Comparison of ENCODE assay signal across 11 cellular contexts in genomic region chr12:52053570-52054209, GRCh38. TPM values are rescaled to one million over a fixed set of nuclear protein-coding genes. Genes with fewer than 3 reads are reported as not detected.
A peak's percentile ranks its signal among the peaks of the same experiment; 100 is the strongest.
DNase-seq lines count a peak whose midpoint lies in the region; ATAC-seq and TF ChIP-seq lines count a peak whose summit lies in the region.
"Had no signal": no experiment of that assay in that cellular context is flagged by ENCODE, and none has a peak within 500 bp of the region (broad histone marks: within the 10 kb centered on the region; RNA-seq: fewer than 3 reads in every experiment).

No MANE protein-coding gene starts in this region.

- peak overlapping the region; percentile 49 for H3K27ac Mint-ChIP-seq in stimulated activated naive CD8-positive, alpha-beta T cell treated with anti-CD3 and anti-CD28 coated beads, Interleukin-15, Interleukin-2, amounts not matched to agents 100 ng/mL and 50 ng/mL, for 24 hours

- no peaks in the 10 kb centered on the region for H3K9me3 Mint-ChIP-seq in stimulated activated naive CD8-positive, alpha-beta T cell treated with anti-CD3 and anti-CD28 coated beads, Interleukin-15, Interleukin-2, amounts not matched to agents 100 ng/mL and 50 ng/mL, for 24 hours

- H3K4me2 ChIP-seq in osteoblast (ENCODE audit: insufficient read depth, low read length) = peak overlapping the region; percentile 85

- H3K4me3 ChIP-seq in duodenal mucosa (ENCODE audit: low read depth in 1 of 2, low read length in 2 of 2) (peak overlapping the region; percentile 93 to 97), osteoblast (ENCODE audit: insufficient read depth, low read length) (peak overlapping the region; percentile 75), vagina (peak overlapping the region; percentile 35 to 53)

- H3K36me3 ChIP-seq in duodenal mucosa (ENCODE audit: control insufficient read depth in 1 of 2, insufficient read depth in 2 of 2, low read length in 2 of 2) (peaks cover 18 to 39% of the 10 kb centered on the region in 2 donors), osteoblast (ENCODE audit: insufficient read depth, low read length) (peaks cover 35% of the 10 kb centered on the region), vagina (peaks cover 0 to 23% of the 10 kb centered on the region in 2 donors)

- H3K27me3 Mint-ChIP-seq in stimulated activated naive CD8-positive, alpha-beta T cell treated with anti-CD3 and anti-CD28 coated beads, Interleukin-15, Interleukin-2, amounts not matched to agents 100 ng/mL and 50 ng/mL, for 24 hours = no peaks in the 10 kb centered on the region

- no peak for TF ChIP-seq POLR2A in vagina (IDR thresholded peaks at IDR 0.05)
- TF ChIP-seq POLR2A in erythroblast (IDR thresholded peaks at IDR 0.05; ENCODE audit: low read length) = no peak

- intact Hi-C loops in vagina (cut with DNase I) = loop anchor here (2.0 kb wide), 1 partner anchor 29 kb away; no protein-coding TSS in a partner anchor

- H3K79me2 ChIP-seq in osteoblast (ENCODE audit: insufficient read depth, low read length) = peaks cover 22% of the 10 kb centered on the region

- DNase-seq in stimulated activated naive CD8-positive, alpha-beta T cell treated with anti-CD3 and anti-CD28 coated beads, Interleukin-15, Interleukin-2, amounts not matched to agents 100 U/mL and 50 U/mL, for 24 hours = no peak
- DNase-seq in osteoblast (ENCODE audit: insufficient read length, low spot score, missing footprints) (no peak), vagina (ENCODE audit: extremely low spot score in 2 of 2) (no peak), GM10266 (ENCODE audit: extremely low spot score) (no peak), erythroblast (lab: John Stamatoyannopoulos, UW) (no peak)
- DNase-seq: Kasumi-1 had no signal

- H3K4me1 ChIP-seq in duodenal mucosa (ENCODE audit: control insufficient read depth in 1 of 2, insufficient read depth in 2 of 2, low read length in 2 of 2) (peaks cover 22 to 33% of the 10 kb centered on the region in 2 donors), osteoblast (ENCODE audit: insufficient read depth, low read length) (peaks cover 22% of the 10 kb centered on the region), vagina (peaks cover 24% of the 10 kb centered on the region)

- H3K4me3 Mint-ChIP-seq in stimulated activated naive CD8-positive, alpha-beta T cell treated with anti-CD3 and anti-CD28 coated beads, Interleukin-15, Interleukin-2, amounts not matched to agents 100 ng/mL and 50 ng/mL, for 24 hours = peak overlapping the region; percentile 99

- no peak for TF ChIP-seq CTCF in osteoblast (IDR thresholded peaks at IDR 0.05; ENCODE audit: extremely low read depth, low read depth, low read length)
- TF ChIP-seq CTCF in vagina (IDR thresholded peaks at IDR 0.05) = no peak
- TF ChIP-seq CTCF in GM10266 (IDR thresholded peaks at IDR 0.05; ENCODE audit: control insufficient read depth, insufficient read depth, low read depth, missing control alignments) = no peak

- peaks cover 8% of the 10 kb centered on the region for H4K20me1 ChIP-seq in osteoblast (ENCODE audit: insufficient read depth, low read length)

- H3K4me1 Mint-ChIP-seq in stimulated activated naive CD8-positive, alpha-beta T cell treated with anti-CD3 and anti-CD28 coated beads, Interleukin-15, Interleukin-2, amounts not matched to agents 100 ng/mL and 50 ng/mL, for 24 hours (ENCODE audit: low read depth) = peaks cover 19% of the 10 kb centered on the region

- H3K36me3 Mint-ChIP-seq in stimulated activated naive CD8-positive, alpha-beta T cell treated with anti-CD3 and anti-CD28 coated beads, Interleukin-15, Interleukin-2, amounts not matched to agents 100 ng/mL and 50 ng/mL, for 24 hours (ENCODE audit: low read depth) = peaks cover 54% of the 10 kb centered on the region

- no peaks in the 10 kb centered on the region for H3K27me3 ChIP-seq in duodenal mucosa (ENCODE audit: control insufficient read depth in 1 of 2, insufficient read depth in 2 of 2, low read length in 2 of 2)
- H3K27me3 ChIP-seq in osteoblast (ENCODE audit: insufficient read depth, low read length) = no peaks in the 10 kb centered on the region
- H3K27me3 ChIP-seq in vagina = no peaks in the 10 kb centered on the region

- no peak overlapping the region for H2AFZ ChIP-seq in osteoblast (ENCODE audit: low read length)

- no peak for ATAC-seq in stimulated activated naive CD8-positive, alpha-beta T cell treated with anti-CD3 and anti-CD28 coated beads, Interleukin-15, Interleukin-2, amounts not matched to agents 100 U/mL and 50 U/mL, for 24 hours
- no peak for ATAC-seq in GM21529 (IDR thresholded peaks at IDR 0.05; ENCODE audit: unreplicated experiment)
- ATAC-seq: Panc1 had no signal

- no peak overlapping the region for H3K27ac ChIP-seq in duodenal mucosa (ENCODE audit: low read depth, low read length)
- peak overlapping the region; percentile 87 for H3K27ac ChIP-seq in osteoblast (ENCODE audit: low read depth, low read length)
- H3K27ac ChIP-seq in vagina = peak overlapping the region; percentile 99

- H3K9me3 ChIP-seq in duodenal mucosa (ENCODE audit: control insufficient read depth in 1 of 2, low read length in 2 of 2) (no peaks in the 10 kb centered on the region), osteoblast (ENCODE audit: low read depth, low read length) (no peaks in the 10 kb centered on the region), vagina (no peaks in the 10 kb centered on the region)

- H3K9ac ChIP-seq in duodenal mucosa (ENCODE audit: low read depth in 1 of 2, low read length in 2 of 2) = peak overlapping the region; percentile 92 to 100

RNA-seq across cellular contexts. Expression of gene NR4A1, which starts 2.4 kb away (rescaled TPM):
- 3.3 and 3.5 TPM in 2 replicates for total RNA-seq in osteoblast
- total RNA-seq in vagina = 465 TPM

RNA-seq across cellular contexts. Expression of gene ATG101, which starts 16.1 kb away (rescaled TPM):
- total RNA-seq in osteoblast (49.5 and 64.4 TPM in 2 replicates), vagina (27.7 TPM)

RNA-seq across cellular contexts. Expression of gene SMIM41, which starts 25.8 kb away (rescaled TPM):
- total RNA-seq in osteoblast = under 0.01 TPM in 1 of 2 replicates, not detected in the other
- 1.5 TPM for total RNA-seq in vagina
- total RNA-seq: subcutaneous adipose tissue had no signal

RNA-seq across cellular contexts. Expression of gene TAMALIN, which starts 46.9 kb away (rescaled TPM):
- 4.7 and 6.5 TPM in 2 replicates for total RNA-seq in osteoblast
- 47.1 TPM for total RNA-seq in vagina

Comparison
In these comparisons a context has a peak if more than half of its experiments do, and no peak if none do; other contexts are left out.
1. H3K4me3 ChIP-seq: peak in every context shown above with its lines; median percentile 95 in duodenal mucosa; 75 in osteoblast; 44 in vagina.
2. RNA of gene NR4A1, which starts 2.4 kb away (total RNA-seq): 465 TPM in vagina (single experiment); 3.3 to 3.5 TPM in osteoblast; every median in the first group is over 100 times any median in the second.